ENCODE assay signal across 8 cellular contexts in the genomic region with DNA sequence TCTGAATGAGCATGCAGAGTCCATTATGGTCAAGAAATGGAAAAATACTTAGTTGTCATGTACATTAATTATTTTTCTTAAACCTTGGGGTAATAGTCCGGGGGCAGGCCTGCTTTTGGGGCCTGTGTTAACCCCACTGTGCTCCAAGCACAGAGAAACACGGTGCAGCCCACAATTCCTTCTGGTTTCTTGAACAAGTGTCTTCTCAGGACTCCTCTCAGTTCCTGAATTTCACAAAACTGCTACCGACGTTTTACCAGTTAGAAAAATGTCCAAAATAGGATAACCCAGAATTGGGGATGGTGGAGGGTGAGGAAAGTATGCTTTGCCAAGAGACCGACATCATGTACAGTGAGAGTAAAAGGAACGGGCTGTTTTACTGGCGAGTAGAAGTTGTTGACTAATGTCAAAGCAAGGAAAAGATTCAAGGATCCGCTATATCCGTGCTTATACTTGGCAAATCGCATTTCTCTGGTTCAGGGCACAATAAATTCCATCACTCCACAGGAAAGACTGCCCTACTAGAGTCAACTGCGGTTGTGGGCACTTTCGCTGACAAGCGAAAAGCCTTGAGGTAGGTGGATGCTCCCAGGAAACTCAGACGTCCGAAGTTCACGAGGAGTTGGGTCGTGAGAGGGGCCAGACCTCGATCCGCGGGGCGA. TPM values are rescaled to one million over a fixed set of nuclear protein-coding genes. Genes with fewer than 3 reads are reported as not detected.
DNase-seq lines count a peak whose midpoint lies in the region; ATAC-seq and TF ChIP-seq lines count a peak whose summit lies in the region.

No MANE protein-coding gene starts in this region.

- peaks cover 50% of the 10 kb centered on the region for H3K4me1 Mint-ChIP-seq in CD8-positive, alpha-beta T cell (ENCODE audit: low read depth)
- peaks cover 21 to 27% of the 10 kb centered on the region in 2 donors for H3K4me1 Mint-ChIP-seq in effector memory CD8-positive, alpha-beta T cell (ENCODE audit: low read depth in 2 of 2)

- POLR2A ChIA-PET in CD8-positive, alpha-beta T cell (lab: Charles Lee) = interaction anchor here (0.6 to 1.8 kb wide), 15 partner anchors 9 to 195 kb away, joined by 3 to 21 read pairs (median 5); partner anchors contain the start of genes CEP97, NFKBIZ, RPL24 and ZBTB11

- H3K27me3 Mint-ChIP-seq in CD8-positive, alpha-beta T cell (ENCODE audit: low read depth) = no peaks in the 10 kb centered on the region
- no peaks in the 10 kb centered on the region for H3K27me3 Mint-ChIP-seq in effector memory CD8-positive, alpha-beta T cell

- peak overlapping the region; percentile 91 for H2AFZ ChIP-seq in neuron (ENCODE audit: low read depth, low read length)

- H3K9me3 ChIP-seq in CD8-positive, alpha-beta T cell (ENCODE audit: low read length) = no peaks in the 10 kb centered on the region
- H3K9me3 ChIP-seq in neuron (ENCODE audit: low read length) = no peaks in the 10 kb centered on the region

- H3K4me3 ChIP-seq in CD8-positive, alpha-beta T cell (ENCODE audit: low read depth, low read length) = peak overlapping the region; percentile 48
- peak overlapping the region; percentile 60 for H3K4me3 ChIP-seq in NB4 (ENCODE audit: low read depth, low read length)
- peak overlapping the region; percentile 56 for H3K4me3 ChIP-seq in neuron (ENCODE audit: low read length)

- peaks cover 4% of the 10 kb centered on the region for H3K36me3 ChIP-seq in CD8-positive, alpha-beta T cell (ENCODE audit: insufficient read depth, low read length)
- peaks cover 4% of the 10 kb centered on the region for H3K36me3 ChIP-seq in neuron (ENCODE audit: insufficient read depth, low read length)

- TF ChIP-seq POLR2A in NB4 (IDR thresholded peaks at IDR 0.05; ENCODE audit: extremely low read depth, insufficient read length) = no peak

- ATAC-seq in CD8-positive, alpha-beta T cell = no peak
- no peak for ATAC-seq in effector memory CD8-positive, alpha-beta T cell (replicated peaks)
- ATAC-seq in HG02973 (IDR thresholded peaks at IDR 0.05; ENCODE audit: unreplicated experiment) = no peak
- ATAC-seq in GM18867 (IDR thresholded peaks at IDR 0.05; ENCODE audit: unreplicated experiment) = no peak

- H3K27ac Mint-ChIP-seq in CD8-positive, alpha-beta T cell = peak overlapping the region; percentile 99
- H3K27ac Mint-ChIP-seq in effector memory CD8-positive, alpha-beta T cell = peak overlapping the region; percentile 95 to 97

- no peak for TF ChIP-seq CTCF in CD8-positive, alpha-beta T cell (IDR thresholded peaks at IDR 0.05)
- no peak for TF ChIP-seq CTCF in NB4 (IDR thresholded peaks at IDR 0.05; ENCODE audit: low read depth, low read length)

- intact Hi-C loops in CD8-positive, alpha-beta T cell (cut with DNase I, micrococcal nuclease) = loop anchor here (1.0 to 2.0 kb wide), 7 partner anchors 22 to 216 kb away; partner anchors contain the start of genes CEP97 (in 2 of the 2), RPL24 (in 2 of the 2) and PCNP (in 1 of the 2)

- CTCF ChIA-PET in CD8-positive, alpha-beta T cell (lab: Charles Lee) = interaction anchor here (0.6 to 2.2 kb wide), 6 partner anchors 9 to 57 kb away, joined by 3 to 8 read pairs (median 5); partner anchors contain the start of gene CEP97

- H3K36me3 Mint-ChIP-seq in CD8-positive, alpha-beta T cell = peaks cover 22% of the 10 kb centered on the region
- H3K36me3 Mint-ChIP-seq in effector memory CD8-positive, alpha-beta T cell (ENCODE audit: insufficient read depth) = peaks cover 25% of the 10 kb centered on the region

- DNase-seq in CD8-positive, alpha-beta T cell = peak in 1 of 7 experiments; percentile 9
- no peak for DNase-seq in NB4 (ENCODE audit: low read depth)
- no peak for DNase-seq in effector memory CD8-positive, alpha-beta T cell
- no peak for DNase-seq in effector CD4-positive, alpha-beta T cell
- DNase-seq in OCI-M1 (lab: John Stamatoyannopoulos, UW) = no peak

- peak overlapping the region; percentile 89 for H3K4me3 Mint-ChIP-seq in CD8-positive, alpha-beta T cell
- peak overlapping the region; percentile 81 to 85 for H3K4me3 Mint-ChIP-seq in effector memory CD8-positive, alpha-beta T cell

- H3K4me1 ChIP-seq in CD8-positive, alpha-beta T cell (ENCODE audit: insufficient read depth, low read length) = peaks cover 39% of the 10 kb centered on the region
- H3K4me1 ChIP-seq in neuron (ENCODE audit: insufficient read depth, low read length) = peaks cover 30% of the 10 kb centered on the region

- H3K9me3 Mint-ChIP-seq in CD8-positive, alpha-beta T cell = no peaks in the 10 kb centered on the region
- no peaks in the 10 kb centered on the region for H3K9me3 Mint-ChIP-seq in effector memory CD8-positive, alpha-beta T cell

- no peaks in the 10 kb centered on the region for H3K27me3 ChIP-seq in CD8-positive, alpha-beta T cell (ENCODE audit: insufficient read depth, low read length)
- H3K27me3 ChIP-seq in neuron (ENCODE audit: insufficient read depth, low read length) = no peaks in the 10 kb centered on the region

- H3K27ac ChIP-seq in CD8-positive, alpha-beta T cell (ENCODE audit: low read depth, low read length) = peak overlapping the region; percentile 77

RNA-seq across cellular contexts. Expression of gene NXPE3, which starts 0.5 kb away (rescaled TPM):
- 10 to 100 TPM; 39.8 to 40.3 TPM for total RNA-seq in CD8-positive, alpha-beta T cell

RNA-seq across cellular contexts. Expression of gene CEP97, which starts 54.1 kb away (rescaled TPM):
- total RNA-seq in CD8-positive, alpha-beta T cell = 1 to 10 TPM; 3.4 to 5.3 TPM
